In genomic region chr10:97328646-97329453, GRCh38 we compare ENCODE assay signal across 13 cellular contexts. TPM values are rescaled to one million over a fixed set of nuclear protein-coding genes. Genes with fewer than 3 reads are reported as not detected.
DNase-seq lines count a peak whose midpoint lies in the region; ATAC-seq and TF ChIP-seq lines count a peak whose summit lies in the region.
"Had no signal": no experiment of that assay in that cellular context is flagged by ENCODE, and none has a peak within 500 bp of the region (broad histone marks: within the 10 kb centered on the region; RNA-seq: fewer than 3 reads in every experiment).

No MANE protein-coding gene starts in this region.

- POLR2A ChIA-PET in Caco-2 (lab: Charles Lee) = no interaction called here

- H3K9me3 Mint-ChIP-seq in Caco-2 (ENCODE audit: unreplicated experiment) (no peaks in the 10 kb centered on the region), nephron (no peaks in the 10 kb centered on the region)
- H3K9me3 Mint-ChIP-seq in activated naive CD8-positive, alpha-beta T cell treated with anti-CD3 and anti-CD28 coated beads for 36 hours = no peaks in the 10 kb centered on the region

- ATAC-seq in GM19023 (IDR thresholded peaks at IDR 0.05; ENCODE audit: unreplicated experiment) = no peak

- peaks cover 38% of the 10 kb centered on the region for H3K4me1 Mint-ChIP-seq in Caco-2 (ENCODE audit: low read depth, unreplicated experiment)
- peaks cover 51% of the 10 kb centered on the region for H3K4me1 Mint-ChIP-seq in activated naive CD8-positive, alpha-beta T cell treated with anti-CD3 and anti-CD28 coated beads for 36 hours
- H3K4me1 Mint-ChIP-seq in nephron = peaks cover 46% of the 10 kb centered on the region

- H3K27ac Mint-ChIP-seq in Caco-2 (ENCODE audit: unreplicated experiment) (peak overlapping the region; percentile 17), nephron (peak overlapping the region; percentile 16 to 81 (median 77))
- peak overlapping the region; percentile 9 for H3K27ac Mint-ChIP-seq in activated naive CD8-positive, alpha-beta T cell treated with anti-CD3 and anti-CD28 coated beads for 36 hours

- H3K4me1 ChIP-seq in Caco-2 = peaks cover 33% of the 10 kb centered on the region
- peaks cover 46% of the 10 kb centered on the region for H3K4me1 ChIP-seq in HUES48 (ENCODE audit: control insufficient read depth, insufficient read depth, low read length)

- DNase-seq in Caco-2 (no peak), Kasumi-1 (lab: John Stamatoyannopoulos, UW) (no peak), NCI-H526 treated with DMSO at 0.1 percent for 48 hours (lab: John Stamatoyannopoulos, UW) (no peak), hepatic stellate cell (ENCODE audit: low spot score) (no peak)
- DNase-seq in activated naive CD8-positive, alpha-beta T cell treated with anti-CD3 and anti-CD28 coated beads for 36 hours = no peak
- DNase-seq: DMS79 treated with DMSO at 0.1 percent for 48 hours; NCI-H1930; stimulated activated naive CD4-positive, alpha-beta T cell had no signal

- intact Hi-C loops in Caco-2 (cut with micrococcal nuclease; ENCODE audit: unreplicated experiment) = loop anchor here (2.0 kb wide), 1 partner anchor 36 kb away; the partner anchor contains the start of gene ARHGAP19

- H3K27me3 ChIP-seq in Caco-2 (replicated peaks; ENCODE audit: control insufficient read depth, insufficient read depth, low read length) (no peaks in the 10 kb centered on the region), HUES48 (ENCODE audit: control insufficient read depth, insufficient read depth, low read length) (no peaks in the 10 kb centered on the region)

- CTCF ChIA-PET in Caco-2 (lab: Charles Lee) = no interaction called here

- H3K9ac ChIP-seq in HUES48 (ENCODE audit: low read depth, low read length) = no peak overlapping the region

- H3K9me3 ChIP-seq in Caco-2 = no peaks in the 10 kb centered on the region
- no peaks in the 10 kb centered on the region for H3K9me3 ChIP-seq in HUES48 (ENCODE audit: control insufficient read depth, insufficient read depth, low read length)

- no peak overlapping the region for H3K4me3 Mint-ChIP-seq in Caco-2 (ENCODE audit: unreplicated experiment)
- H3K4me3 Mint-ChIP-seq in activated naive CD8-positive, alpha-beta T cell treated with anti-CD3 and anti-CD28 coated beads for 36 hours = no peak overlapping the region
- peak overlapping the region; percentile 20 to 41 (median 37) for H3K4me3 Mint-ChIP-seq in nephron

- peak overlapping the region; percentile 42 for H3K27ac ChIP-seq in HUES48 (ENCODE audit: low read depth, low read length)
- H3K27ac ChIP-seq: coronary artery, RWPE1 had no signal

- H3K36me3 Mint-ChIP-seq in Caco-2 (ENCODE audit: insufficient read depth, unreplicated experiment) = peaks cover 6% of the 10 kb centered on the region
- H3K36me3 Mint-ChIP-seq in activated naive CD8-positive, alpha-beta T cell treated with anti-CD3 and anti-CD28 coated beads for 36 hours = peaks cover 4% of the 10 kb centered on the region
- H3K36me3 Mint-ChIP-seq in nephron (ENCODE audit: low read depth) = peaks cover 14% of the 10 kb centered on the region

- H3K4me3 ChIP-seq in Caco-2 (ENCODE audit: low read depth, low read length) (no peak overlapping the region), HUES48 (ENCODE audit: low read depth, low read length) (no peak overlapping the region)
- H3K4me3 ChIP-seq: coronary artery had no signal

- peaks cover 1% of the 10 kb centered on the region; the same call in 1 of the 2 replicates for H3K36me3 ChIP-seq in Caco-2 (ENCODE audit: control insufficient read depth, insufficient read depth, low read length)
- peaks cover 32% of the 10 kb centered on the region for H3K36me3 ChIP-seq in HUES48 (ENCODE audit: control insufficient read depth, insufficient read depth, low read length)

- no peak for TF ChIP-seq CTCF in Caco-2 (IDR thresholded peaks at IDR 0.05; ENCODE audit: insufficient read depth in 1 of 2, low read depth in 1 of 2, low read length in 1 of 2, severe bottlenecking in 1 of 2, unreplicated experiment in 1 of 2)
- TF ChIP-seq CTCF in nephron (IDR thresholded peaks at IDR 0.05; ENCODE audit: unreplicated experiment in 3 of 3) = no peak

- no peaks in the 10 kb centered on the region for H3K27me3 Mint-ChIP-seq in Caco-2 (ENCODE audit: insufficient read depth, unreplicated experiment)
- H3K27me3 Mint-ChIP-seq in activated naive CD8-positive, alpha-beta T cell treated with anti-CD3 and anti-CD28 coated beads for 36 hours = no peaks in the 10 kb centered on the region
- H3K27me3 Mint-ChIP-seq in nephron (ENCODE audit: low read depth) = peaks cover 11% of the 10 kb centered on the region

- no TSS peak for BruUV-seq in Caco-2 (replicated peaks; lab: Mats Ljungman, UMichigan)

RNA-seq across cellular contexts. Expression of gene FRAT2, which starts 5.7 kb away (rescaled TPM):
- 16.6 and 18.8 TPM in 2 replicates for total RNA-seq in Caco-2 (2022)
- 1 to 10 TPM; 8.8 to 9.5 TPM for total RNA-seq in activated naive CD8-positive, alpha-beta T cell treated with anti-CD3 and anti-CD28 coated beads for 36 hours

RNA-seq across cellular contexts. Expression of gene FRAT1, which starts 9.8 kb away (rescaled TPM):
- 2.3 and 2.9 TPM in 2 replicates for total RNA-seq in Caco-2 (2022)
- 1 to 10 TPM; 2.7 to 3.2 TPM for total RNA-seq in activated naive CD8-positive, alpha-beta T cell treated with anti-CD3 and anti-CD28 coated beads for 36 hours

RNA-seq across cellular contexts. Expression of gene ARHGAP19, which starts 36.4 kb away (rescaled TPM):
- total RNA-seq in Caco-2 (2022) = 13.9 and 15.9 TPM in 2 replicates
- 10 to 100 TPM; 36.1 to 42.9 TPM for total RNA-seq in activated naive CD8-positive, alpha-beta T cell treated with anti-CD3 and anti-CD28 coated beads for 36 hours

Comparison
In these comparisons a context has a peak if more than half of its experiments do, and no peak if none do; other contexts are left out.
1. H3K27ac Mint-ChIP-seq: peak in every context shown above with its lines; median percentile 77 in nephron; 17 in Caco-2; 9 in activated naive CD8-positive, alpha-beta T cell treated with anti-CD3 and anti-CD28 coated beads for 36 hours.
2. H3K4me3 Mint-ChIP-seq: peak in nephron (3 of 3); none in Caco-2 (single experiment) and activated naive CD8-positive, alpha-beta T cell treated with anti-CD3 and anti-CD28 coated beads for 36 hours (single experiment).